In the genomic region with DNA sequence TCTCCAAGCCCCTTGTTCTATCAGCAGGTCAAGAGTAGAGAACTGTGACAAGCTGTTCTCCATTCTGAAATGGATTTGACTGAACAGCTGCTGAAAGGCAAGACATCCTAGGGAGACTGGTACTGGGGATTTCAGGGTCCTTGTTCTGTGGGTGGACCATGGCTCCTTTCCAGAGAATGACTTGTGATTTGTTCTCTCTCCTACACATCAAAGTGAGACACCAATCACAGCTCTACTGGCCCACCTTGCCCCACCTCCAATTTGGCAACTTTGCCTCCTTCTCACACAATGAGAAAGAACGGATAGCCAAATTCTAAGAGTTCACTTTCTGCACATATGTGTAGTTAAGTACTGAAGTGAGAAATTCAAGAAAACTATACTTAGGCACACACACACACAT, we compare ENCODE assay signal across 19 cellular contexts.
A peak's percentile ranks its signal among the peaks of the same experiment; 100 is the strongest.
DNase-seq lines count a peak whose midpoint lies in the region; ATAC-seq and TF ChIP-seq lines count a peak whose summit lies in the region.
"Had no signal": no experiment of that assay in that cellular context is flagged by ENCODE, and none has a peak within 500 bp of the region (broad histone marks: within the 10 kb centered on the region; RNA-seq: fewer than 3 reads in every experiment).

No MANE protein-coding gene starts in this region.

- H3K4me1 Mint-ChIP-seq in WTC11, result peaks cover 86% of the 10 kb centered on the region
- H3K4me1 Mint-ChIP-seq: stimulated activated naive CD8-positive, alpha-beta T cell treated with anti-CD3 and anti-CD28 coated beads, Interleukin-15, amount 100 ng/mL, for 72 hours had no signal

- no peak for TF ChIP-seq POLR2A in thyroid gland (IDR thresholded peaks at IDR 0.05)

- ATAC-seq in GM21390 (IDR thresholded peaks at IDR 0.05; ENCODE audit: unreplicated experiment) (peak; percentile 30), WTC11 (peak; percentile 37; the same call in 1 of the 2 replicates), right cardiac atrium (no peak), HG03280 (IDR thresholded peaks at IDR 0.05; ENCODE audit: unreplicated experiment) (no peak)
- ATAC-seq: gastrocnemius medialis; lower lobe of right lung; naive thymus-derived CD4-positive, alpha-beta T cell; stimulated activated naive CD8-positive, alpha-beta T cell treated with anti-CD3 and anti-CD28 coated beads, Interleukin-15, amount 100 ng/mL, for 72 hours had no signal

- H3K36me3 ChIP-seq in thyroid gland, result no peaks in the 10 kb centered on the region
- H3K36me3 ChIP-seq: gastrocnemius medialis, lower lobe of right lung had no signal

- H3K36me3 Mint-ChIP-seq in WTC11, result peaks cover 22% of the 10 kb centered on the region
- H3K36me3 Mint-ChIP-seq: naive thymus-derived CD4-positive, alpha-beta T cell had no signal

- DNase-seq in AG10803 (ENCODE audit: low read depth) (peak; percentile 45), WTC11 (ENCODE audit: low spot score) (no peak), right cardiac atrium (no peak), thyroid gland (no peak), T-helper 9 cell (no peak), islet precursor cell (no peak)
- DNase-seq: ACHN; activated naive CD4-positive, alpha-beta T cell treated with anti-CD3 and anti-CD28 coated beads for 36 hours; activated T-cell treated with anti-CD3 and anti-CD28 coated beads for 4 hours; gastrocnemius medialis; H9; lower lobe of right lung; naive thymus-derived CD4-positive, alpha-beta T cell; NCI-H1105 treated with DMSO at 0.1 percent for 48 hours; NCI-H748 treated with DMSO at 0.1 percent for 48 hours; stimulated activated naive CD8-positive, alpha-beta T cell treated with anti-CD3 and anti-CD28 coated beads, Interleukin-15, amount 100 ng/mL, for 72 hours had no signal

- H3K9me3 ChIP-seq in right cardiac atrium (ENCODE audit: control insufficient read depth, low read length) (no peaks in the 10 kb centered on the region), thyroid gland (no peaks in the 10 kb centered on the region)
- H3K9me3 ChIP-seq: gastrocnemius medialis, lower lobe of right lung had no signal

- H3K4me1 ChIP-seq in right cardiac atrium (ENCODE audit: control insufficient read depth, insufficient read depth, low read length) (peaks cover 6% of the 10 kb centered on the region), thyroid gland (no peaks in the 10 kb centered on the region)
- H3K4me1 ChIP-seq: gastrocnemius medialis had no signal

- 52% methylated on average over 1 of the region's 1 CpG for WGBS in right cardiac atrium
- WGBS in thyroid gland, 2 donors, result 83 to 94% methylated on average over 1 of the region's 1 CpG

- no peaks in the 10 kb centered on the region for H3K27me3 Mint-ChIP-seq in WTC11 (ENCODE audit: low read depth)

- H3K9me3 Mint-ChIP-seq in WTC11, result no peaks in the 10 kb centered on the region
- H3K9me3 Mint-ChIP-seq: activated naive CD4-positive, alpha-beta T cell treated with anti-CD3 and anti-CD28 coated beads for 36 hours; H9; naive thymus-derived CD4-positive, alpha-beta T cell; stimulated activated naive CD8-positive, alpha-beta T cell treated with anti-CD3 and anti-CD28 coated beads, Interleukin-15, amount 100 ng/mL, for 72 hours had no signal

- H3K4me3 ChIP-seq in AG10803 (ENCODE audit: low read length) (no peak overlapping the region), right cardiac atrium (ENCODE audit: low read length) (no peak overlapping the region), thyroid gland (replicated peaks in 1 of 3) (no peak overlapping the region)
- H3K4me3 ChIP-seq: gastrocnemius medialis, lower lobe of right lung had no signal

- H3K4me3 Mint-ChIP-seq in WTC11, result no peak overlapping the region
- H3K4me3 Mint-ChIP-seq: activated naive CD4-positive, alpha-beta T cell treated with anti-CD3 and anti-CD28 coated beads for 36 hours; H9; naive thymus-derived CD4-positive, alpha-beta T cell; stimulated activated naive CD8-positive, alpha-beta T cell treated with anti-CD3 and anti-CD28 coated beads, Interleukin-15, amount 100 ng/mL, for 72 hours had no signal

- POLR2A ChIA-PET in WTC11 (lab: Charles Lee), result interaction anchor here (0.5 kb wide), 1 partner anchor 9 kb away, joined by 3 read pairs; no protein-coding TSS in a partner anchor

- TF ChIP-seq CTCF in AG10803 (conservative IDR thresholded peaks at IDR 0.05; ENCODE audit: low read length), result no peak
- no peak for TF ChIP-seq CTCF in WTC11 (IDR thresholded peaks at IDR 0.05)
- no peak for TF ChIP-seq CTCF in thyroid gland (IDR thresholded peaks at IDR 0.05)

- intact Hi-C loops in right cardiac atrium (cut with DNase I) (no loop called here), thyroid gland (cut with DNase I) (no loop called here)

- CTCF ChIA-PET in WTC11 (lab: Charles Lee), result no interaction called here

- H3K27ac Mint-ChIP-seq in WTC11, result peak overlapping the region; percentile 40; the same call in 1 of the 2 replicates
- H3K27ac Mint-ChIP-seq: activated naive CD4-positive, alpha-beta T cell treated with anti-CD3 and anti-CD28 coated beads for 36 hours; progenitor cell of endocrine pancreas had no signal

- peak overlapping the region; percentile 69 for H3K27ac ChIP-seq in right cardiac atrium (ENCODE audit: low read length)
- H3K27ac ChIP-seq in thyroid gland, result no peak overlapping the region
- H3K27ac ChIP-seq: gastrocnemius medialis, lower lobe of right lung had no signal

- H3K27me3 ChIP-seq in right cardiac atrium (ENCODE audit: control insufficient read depth, insufficient read depth) (no peaks in the 10 kb centered on the region), thyroid gland (no peaks in the 10 kb centered on the region)
- H3K27me3 ChIP-seq: gastrocnemius medialis had no signal

TF ChIP-seq in WTC11, 78 proteins besides CTCF, POLR2A, EP300 and RAD21:
- peak; percentile 41; the same call in 1 of the 2 replicates for TF ChIP-seq NFYB (CRISPR knock-in tag; conservative IDR thresholded peaks at IDR 0.05; ENCODE audit: low read depth)
- no peak for TF ChIP-seq ZNF671 (CRISPR knock-in tag; IDR thresholded peaks at IDR 0.05)
- TF ChIP-seq IRF2 (CRISPR knock-in tag; IDR thresholded peaks at IDR 0.05; ENCODE audit: borderline replicate concordance, low read depth), result no peak
- no peak for TF ChIP-seq ZNF317 (CRISPR knock-in tag; IDR thresholded peaks at IDR 0.05; ENCODE audit: borderline replicate concordance, low read depth)
- TF ChIP-seq, protein P1, sequence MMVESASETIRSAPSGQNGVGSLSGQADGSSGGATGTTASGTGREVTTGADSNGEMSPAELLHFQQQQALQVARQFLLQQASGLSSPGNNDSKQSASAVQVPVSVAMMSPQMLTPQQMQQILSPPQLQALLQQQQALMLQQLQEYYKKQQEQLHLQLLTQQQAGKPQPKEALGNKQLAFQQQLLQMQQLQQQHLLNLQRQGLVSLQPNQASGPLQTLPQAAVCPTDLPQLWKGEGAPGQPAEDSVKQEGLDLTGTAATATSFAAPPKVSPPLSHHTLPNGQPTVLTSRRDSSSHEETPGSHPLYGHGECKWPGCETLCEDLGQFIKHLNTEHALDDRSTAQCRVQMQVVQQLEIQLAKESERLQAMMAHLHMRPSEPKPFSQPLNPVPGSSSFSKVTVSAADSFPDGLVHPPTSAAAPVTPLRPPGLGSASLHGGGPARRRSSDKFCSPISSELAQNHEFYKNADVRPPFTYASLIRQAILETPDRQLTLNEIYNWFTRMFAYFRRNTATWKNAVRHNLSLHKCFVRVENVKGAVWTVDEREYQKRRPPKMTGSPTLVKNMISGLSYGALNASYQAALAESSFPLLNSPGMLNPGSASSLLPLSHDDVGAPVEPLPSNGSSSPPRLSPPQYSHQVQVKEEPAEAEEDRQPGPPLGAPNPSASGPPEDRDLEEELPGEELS (CRISPR knock-in tag; IDR thresholded peaks at IDR 0.05), result no peak
- no peak for TF ChIP-seq ZNF138 (CRISPR knock-in tag; conservative IDR thresholded peaks at IDR 0.05)
- no peak for TF ChIP-seq ZNF121 (CRISPR knock-in tag; IDR thresholded peaks at IDR 0.05)
TF ChIP-seq in WTC11: peak in this region for 1.

Comparison
In these comparisons a context has a peak if more than half of its experiments do, and no peak if none do; other contexts are left out.
1. ATAC-seq: peak in GM21390 (single experiment) and WTC11 (single experiment); none in right cardiac atrium (0 of 2) and HG03280 (single experiment).